ENCODE assay signal across 24 cellular contexts in the genomic region with DNA sequence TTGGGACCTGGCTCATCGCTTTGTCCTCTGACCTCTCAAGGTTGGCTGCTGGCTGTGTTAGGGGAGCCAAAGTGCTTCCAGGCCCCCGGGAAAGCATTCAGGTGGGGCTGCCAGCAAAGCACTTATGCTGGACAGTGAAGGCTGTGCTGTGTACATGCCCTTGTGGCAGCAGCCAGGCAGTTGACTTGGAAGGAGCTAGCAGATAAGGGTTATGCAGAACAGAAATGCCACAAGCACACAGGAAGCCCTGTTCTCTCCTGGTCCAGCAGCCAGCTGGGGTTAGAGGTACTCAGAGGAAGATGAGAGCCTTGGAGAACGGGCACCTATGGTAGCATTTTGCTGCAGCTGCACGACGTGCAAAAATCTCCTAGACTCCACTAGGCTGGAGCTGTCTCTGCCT. TPM values are rescaled to one million over a fixed set of nuclear protein-coding genes. Genes with fewer than 3 reads are reported as not detected.
A peak's percentile ranks its signal among the peaks of the same experiment; 100 is the strongest.
DNase-seq lines count a peak whose midpoint lies in the region; ATAC-seq lines count a peak whose summit lies in the region.
"Had no signal": no experiment of that assay in that cellular context is flagged by ENCODE, and none has a peak within 500 bp of the region (broad histone marks: within the 10 kb centered on the region; RNA-seq: fewer than 3 reads in every experiment).

No MANE protein-coding gene starts in this region.

- no peaks in the 10 kb centered on the region for H3K4me1 Mint-ChIP-seq in stimulated activated effector memory CD8-positive, alpha-beta T cell treated with anti-CD3 and anti-CD28 coated beads, Interleukin-12 subunit alpha, Interleukin-12 subunit beta, amount 100 ng/mL, for 72 hours
- H3K4me1 Mint-ChIP-seq: B cell; CD4-positive, alpha-beta memory T cell; CD4-positive, CD25-positive, alpha-beta regulatory T cell; CD8-positive, alpha-beta memory T cell had no signal

- peak; percentile 43 for DNase-seq in NCI-H1092 treated with DMSO at 0.1 percent for 48 hours (lab: John Stamatoyannopoulos, UW)
- no peak for DNase-seq in NCI-H1092 (lab: John Stamatoyannopoulos, UW)
- DNase-seq in Right ventricle myocardium inferior (ENCODE audit: missing footprints) = peak; percentile 57
- DNase-seq in left cardiac atrium = no peak
- no peak for DNase-seq in stimulated activated effector memory CD8-positive, alpha-beta T cell treated with anti-CD3 and anti-CD28 coated beads, Interleukin-12 subunit alpha, Interleukin-12 subunit beta, amount 100 ng/mL, for 72 hours (ENCODE audit: low spot score in 2 of 2)
- DNase-seq in stimulated activated CD4-positive, alpha-beta T cell treated with anti-CD3 and anti-CD28 coated beads, Interleukin-4, amount 100 ng/mL, for 24 hours = no peak
- DNase-seq: AML-193; CD4-positive, alpha-beta memory T cell; CD4-positive, CD25-positive, alpha-beta regulatory T cell; CD8-positive, alpha-beta memory T cell; COR-L47; DMS 273 treated with DMSO at 0.1 percent for 48 hours; DMS153; DMS53; DMS79; DND-41; EL; GDM1 had no signal

- H3K27ac Mint-ChIP-seq in stimulated activated effector memory CD8-positive, alpha-beta T cell treated with anti-CD3 and anti-CD28 coated beads, Interleukin-12 subunit alpha, Interleukin-12 subunit beta, amount 100 ng/mL, for 72 hours = no peak overlapping the region
- H3K27ac Mint-ChIP-seq: B cell; CD4-positive, alpha-beta memory T cell; CD4-positive, CD25-positive, alpha-beta regulatory T cell had no signal

- no peaks in the 10 kb centered on the region for H3K36me3 Mint-ChIP-seq in stimulated activated effector memory CD8-positive, alpha-beta T cell treated with anti-CD3 and anti-CD28 coated beads, Interleukin-12 subunit alpha, Interleukin-12 subunit beta, amount 100 ng/mL, for 72 hours
- H3K36me3 Mint-ChIP-seq: CD4-positive, alpha-beta memory T cell; CD4-positive, CD25-positive, alpha-beta regulatory T cell; CD8-positive, alpha-beta memory T cell had no signal

- no peak overlapping the region for H3K4me3 Mint-ChIP-seq in stimulated activated effector memory CD8-positive, alpha-beta T cell treated with anti-CD3 and anti-CD28 coated beads, Interleukin-12 subunit alpha, Interleukin-12 subunit beta, amount 100 ng/mL, for 72 hours
- H3K4me3 Mint-ChIP-seq: B cell; CD4-positive, alpha-beta memory T cell; CD4-positive, CD25-positive, alpha-beta regulatory T cell; CD8-positive, alpha-beta memory T cell had no signal

- intact Hi-C loops in Right ventricle myocardium inferior (cut with DNase I) = no loop called here
- intact Hi-C loops in left cardiac atrium (cut with DNase I) = no loop called here

- ATAC-seq in Right ventricle myocardium inferior (no peak), left cardiac atrium (no peak)
- ATAC-seq in stimulated activated effector memory CD8-positive, alpha-beta T cell treated with anti-CD3 and anti-CD28 coated beads, Interleukin-12 subunit alpha, Interleukin-12 subunit beta, amount 100 ng/mL, for 72 hours = peak; percentile 8
- ATAC-seq: A549, GM12878 had no signal

- H3K9me3 Mint-ChIP-seq in stimulated activated effector memory CD8-positive, alpha-beta T cell treated with anti-CD3 and anti-CD28 coated beads, Interleukin-12 subunit alpha, Interleukin-12 subunit beta, amount 100 ng/mL, for 72 hours = peaks cover 7% of the 10 kb centered on the region

RNA-seq across cellular contexts. Expression of a gene that starts 35.2 kb away (rescaled TPM):
- total RNA-seq in Right ventricle myocardium inferior = not detected
- total RNA-seq in left cardiac atrium = not detected
- total RNA-seq: A172; B cell; CD4-positive, alpha-beta memory T cell; CD4-positive, CD25-positive, alpha-beta regulatory T cell; CD8-positive, alpha-beta memory T cell; Daoy; G401; GM12878 had no signal

RNA-seq across cellular contexts. Expression of a gene that starts 39.7 kb away (rescaled TPM):
- total RNA-seq in Right ventricle myocardium inferior (not detected), left cardiac atrium (not detected)
- total RNA-seq: A172; B cell; CD4-positive, alpha-beta memory T cell; CD4-positive, CD25-positive, alpha-beta regulatory T cell; CD8-positive, alpha-beta memory T cell; Daoy; G401; GM12878 had no signal

Comparison
In these comparisons a context has a peak if more than half of its experiments do, and no peak if none do; other contexts are left out.
1. DNase-seq: peak in NCI-H1092 treated with DMSO at 0.1 percent for 48 hours (single experiment) and Right ventricle myocardium inferior (single experiment); none in NCI-H1092 (single experiment), left cardiac atrium (single experiment), stimulated activated effector memory CD8-positive, alpha-beta T cell treated with anti-CD3 and anti-CD28 coated beads, Interleukin-12 subunit alpha, Interleukin-12 subunit beta, amount 100 ng/mL, for 72 hours (0 of 2) and stimulated activated CD4-positive, alpha-beta T cell treated with anti-CD3 and anti-CD28 coated beads, Interleukin-4, amount 100 ng/mL, for 24 hours (single experiment).